ENCODE assay signal across 15 cellular contexts in genomic region chr1:38115251-38115650, GRCh38.
A peak's percentile ranks its signal among the peaks of the same experiment; 100 is the strongest.
DNase-seq lines count a peak whose midpoint lies in the region; ATAC-seq, FAIRE-seq and TF ChIP-seq lines count a peak whose summit lies in the region.
"Had no signal": no experiment of that assay in that cellular context is flagged by ENCODE, and none has a peak within 500 bp of the region (broad histone marks: within the 10 kb centered on the region; RNA-seq: fewer than 3 reads in every experiment).

No MANE protein-coding gene starts in this region.

- no peaks in the 10 kb centered on the region for H4K20me1 ChIP-seq in Karpas-422 (ENCODE audit: insufficient read depth, low read depth, low read length)

- H3K9me2 ChIP-seq in Karpas-422 (replicated peaks; ENCODE audit: insufficient read depth, low read length) = no peaks in the 10 kb centered on the region

- no peak overlapping the region for H3K4me2 ChIP-seq in Karpas-422 (ENCODE audit: low read depth, low read length, poor library complexity, severe bottlenecking)

- no peaks in the 10 kb centered on the region for H3K36me3 ChIP-seq in esophagus squamous epithelium
- H3K36me3 ChIP-seq in Karpas-422 (ENCODE audit: insufficient read depth, low read length) = no peaks in the 10 kb centered on the region

- H3K27me3 Mint-ChIP-seq in natural killer cell treated with Interleukin-12 subunit alpha and Interleukin-12 subunit beta and Interleukin-15 and Interleukin-18, amount 100 ng/mL, for 72 hours = peaks cover 0 to 16% of the 10 kb centered on the region in 2 donors
- H3K27me3 Mint-ChIP-seq in natural killer cell (ENCODE audit: low read depth in 2 of 2) (peaks cover 7 to 10% of the 10 kb centered on the region in 2 donors), brain (peaks cover 7% of the 10 kb centered on the region)

- no peak overlapping the region for H3K27ac Mint-ChIP-seq in natural killer cell treated with Interleukin-12 subunit alpha and Interleukin-12 subunit beta and Interleukin-15 and Interleukin-18, amount 100 ng/mL, for 72 hours
- H3K27ac Mint-ChIP-seq in natural killer cell (no peak overlapping the region), brain (peak overlapping the region; percentile 13 to 97 (median 75))
- H3K27ac Mint-ChIP-seq: CD4-positive, alpha-beta memory T cell; H9; IgD-negative memory B cell had no signal

- peaks cover 9 to 53% (median 24%) of the 10 kb centered on the region in 3 donors for H3K4me1 ChIP-seq in esophagus squamous epithelium
- peaks cover 9% of the 10 kb centered on the region for H3K4me1 ChIP-seq in Karpas-422 (ENCODE audit: low read length)

- peak; percentile 5 for DNase-seq in natural killer cell treated with Interleukin-12 subunit alpha and Interleukin-12 subunit beta and Interleukin-15 and Interleukin-18, amount 100 ng/mL, for 72 hours (ENCODE audit: low spot score)
- DNase-seq in natural killer cell (no peak), esophagus squamous epithelium (lab: John Stamatoyannopoulos, UW) (no peak), Karpas-422 (no peak), GM12891 (ENCODE audit: insufficient read length, low spot score) (no peak), NCI-H1092 (lab: John Stamatoyannopoulos, UW) (no peak)
- DNase-seq in activated effector memory CD4-positive, alpha-beta T cell treated with Interleukin-2 at 50 U/mL for 16 hours = no peak
- DNase-seq: AML-193; CD4-positive, alpha-beta memory T cell; H9 had no signal

- TF ChIP-seq CTCF in natural killer cell (IDR thresholded peaks at IDR 0.05) (no peak), brain (conservative IDR thresholded peaks at IDR 0.05) (no peak), esophagus squamous epithelium (IDR thresholded peaks at IDR 0.05) (no peak)

- H2AFZ ChIP-seq in Karpas-422 (ENCODE audit: low read length) = no peak overlapping the region
- H2AFZ ChIP-seq: GM23338 had no signal

- no peak for TF ChIP-seq POLR2A in esophagus squamous epithelium (IDR thresholded peaks at IDR 0.05)
- TF ChIP-seq POLR2A in GM12891 (IDR thresholded peaks at IDR 0.05; ENCODE audit: low read depth, low read length) = no peak

- no peak for ATAC-seq in natural killer cell treated with Interleukin-12 subunit alpha and Interleukin-12 subunit beta and Interleukin-15 and Interleukin-18, amount 100 ng/mL, for 72 hours
- ATAC-seq in natural killer cell = no peak
- ATAC-seq: GM23338 had no signal

- H3K4me3 ChIP-seq in esophagus squamous epithelium (no peak overlapping the region), Karpas-422 (ENCODE audit: low read length) (no peak overlapping the region)
- H3K4me3 ChIP-seq: GM23338 had no signal

- H3K27ac ChIP-seq in esophagus squamous epithelium (peak overlapping the region in 3 of 4 donors; percentile 58 to 76 (median 61)), Karpas-422 (ENCODE audit: low read length) (no peak overlapping the region)
- H3K27ac ChIP-seq: 22Rv1 had no signal

- H3K9ac ChIP-seq in Karpas-422 (ENCODE audit: low read length) = no peak overlapping the region

- H3K79me2 ChIP-seq in Karpas-422 (ENCODE audit: low read length) = no peaks in the 10 kb centered on the region

- H3K9me3 Mint-ChIP-seq in natural killer cell treated with Interleukin-12 subunit alpha and Interleukin-12 subunit beta and Interleukin-15 and Interleukin-18, amount 100 ng/mL, for 72 hours = no peaks in the 10 kb centered on the region
- H3K9me3 Mint-ChIP-seq in natural killer cell = no peaks in the 10 kb centered on the region
- H3K9me3 Mint-ChIP-seq in brain = peaks cover 0 to 10% (median 4%) of the 10 kb centered on the region in 5 experiments
- H3K9me3 Mint-ChIP-seq: CD4-positive, alpha-beta memory T cell had no signal

- H3K4me3 Mint-ChIP-seq in natural killer cell treated with Interleukin-12 subunit alpha and Interleukin-12 subunit beta and Interleukin-15 and Interleukin-18, amount 100 ng/mL, for 72 hours = no peak overlapping the region
- no peak overlapping the region for H3K4me3 Mint-ChIP-seq in natural killer cell
- H3K4me3 Mint-ChIP-seq in brain = peak overlapping the region in 2 of 5 experiments; percentile 57 to 62
- H3K4me3 Mint-ChIP-seq: CD4-positive, alpha-beta memory T cell; GM23338; H9; IgD-negative memory B cell had no signal

- no peaks in the 10 kb centered on the region for H3K27me3 ChIP-seq in esophagus squamous epithelium
- H3K27me3 ChIP-seq in Karpas-422 (ENCODE audit: low read length) = no peaks in the 10 kb centered on the region

- WGBS in esophagus squamous epithelium, 2 donors = 89% methylated on average over 14 to 15 of the region's 15 CpGs

- FAIRE-seq in GM12891 (lab: Jason Lieb, UNC) = no peak
- FAIRE-seq: GM12892 had no signal

- no peaks in the 10 kb centered on the region for H3K36me3 Mint-ChIP-seq in natural killer cell treated with Interleukin-12 subunit alpha and Interleukin-12 subunit beta and Interleukin-15 and Interleukin-18, amount 100 ng/mL, for 72 hours
- H3K36me3 Mint-ChIP-seq in natural killer cell (no peaks in the 10 kb centered on the region), brain (peaks cover 17% of the 10 kb centered on the region)
- H3K36me3 Mint-ChIP-seq: CD4-positive, alpha-beta memory T cell; IgD-negative memory B cell had no signal

- intact Hi-C loops in natural killer cell (cut with micrococcal nuclease) (no loop called here), esophagus squamous epithelium (cut with DNase I) (no loop called here)

- H3K9me3 ChIP-seq in esophagus squamous epithelium (no peaks in the 10 kb centered on the region), Karpas-422 (ENCODE audit: low read length) (no peaks in the 10 kb centered on the region)

- H3K4me1 Mint-ChIP-seq in natural killer cell treated with Interleukin-12 subunit alpha and Interleukin-12 subunit beta and Interleukin-15 and Interleukin-18, amount 100 ng/mL, for 72 hours (ENCODE audit: low read depth in 2 of 2) = peaks cover 0 to 14% of the 10 kb centered on the region in 2 donors
- H3K4me1 Mint-ChIP-seq in natural killer cell (peaks cover 6 to 14% of the 10 kb centered on the region in 2 donors), brain (peaks cover 66% of the 10 kb centered on the region)
- H3K4me1 Mint-ChIP-seq: CD4-positive, alpha-beta memory T cell had no signal

TF ChIP-seq in GM12891, 5 proteins besides CTCF, POLR2A, EP300 and RAD21:
- TF ChIP-seq POLR2AphosphoS5 (IDR thresholded peaks at IDR 0.05; ENCODE audit: low read depth, low read length) = no peak
- no peak for TF ChIP-seq TAF1 (IDR thresholded peaks at IDR 0.05; ENCODE audit: low read depth, low read length)
- no peak for TF ChIP-seq POU2F2 (IDR thresholded peaks at IDR 0.05; ENCODE audit: low read depth, low read length)
- no peak for TF ChIP-seq PAX5 (IDR thresholded peaks at IDR 0.05; ENCODE audit: insufficient read depth, low read length, severe bottlenecking)
- TF ChIP-seq SPI1 (IDR thresholded peaks at IDR 0.05; ENCODE audit: low read depth, low read length) = no peak

Comparison
In these comparisons a context has a peak if more than half of its experiments do, and no peak if none do; other contexts are left out.
1. H3K27ac Mint-ChIP-seq: peak in brain (5 of 5); none in natural killer cell treated with Interleukin-12 subunit alpha and Interleukin-12 subunit beta and Interleukin-15 and Interleukin-18, amount 100 ng/mL, for 72 hours (0 of 2) and natural killer cell (0 of 2).